Comparison of ENCODE assay signal across 1 cellular context in the genomic region with DNA sequence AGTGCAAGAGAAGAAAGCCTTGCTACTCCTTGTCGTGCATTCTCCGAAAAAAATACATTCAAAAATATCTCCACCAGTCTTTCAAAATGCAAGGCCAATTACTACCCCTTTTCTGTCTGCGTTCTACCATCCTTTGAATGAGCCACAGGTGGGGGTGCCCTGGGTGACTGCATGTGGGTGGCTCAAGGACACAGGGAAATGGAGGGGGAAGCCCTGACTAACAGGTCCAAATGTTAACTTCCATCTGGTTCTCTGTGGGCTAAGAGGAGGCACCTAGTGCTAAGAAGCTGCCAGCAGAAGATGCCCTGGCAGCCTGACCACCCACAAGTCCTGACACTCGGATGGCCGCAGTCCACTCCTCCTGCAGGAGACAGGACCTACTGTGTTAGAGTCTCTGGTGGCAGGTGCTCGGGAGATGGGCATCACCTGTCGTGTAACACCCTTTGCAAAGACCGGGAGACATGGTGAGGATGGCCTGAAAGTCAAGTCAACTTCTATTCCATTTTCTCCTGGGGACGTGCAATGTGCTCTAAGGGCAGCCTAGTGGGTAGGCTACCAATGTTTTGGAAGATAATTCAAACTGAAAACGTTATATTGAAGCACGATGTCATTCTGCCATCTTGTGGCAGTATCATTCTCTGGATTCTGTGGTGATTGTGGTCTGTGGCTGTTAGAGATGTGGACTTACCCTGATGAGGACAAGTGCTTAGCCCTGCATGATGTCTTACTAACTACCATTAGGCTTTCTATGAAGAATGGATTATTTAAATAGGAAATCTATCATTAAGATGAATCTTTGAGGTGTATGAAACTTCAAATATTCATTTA.
TF ChIP-seq lines count a peak whose summit lies in the region.

No MANE protein-coding gene starts in this region.

TF ChIP-seq in HepG2, 621 proteins besides CTCF, POLR2A, EP300 and RAD21:
- TF ChIP-seq, protein P1, sequence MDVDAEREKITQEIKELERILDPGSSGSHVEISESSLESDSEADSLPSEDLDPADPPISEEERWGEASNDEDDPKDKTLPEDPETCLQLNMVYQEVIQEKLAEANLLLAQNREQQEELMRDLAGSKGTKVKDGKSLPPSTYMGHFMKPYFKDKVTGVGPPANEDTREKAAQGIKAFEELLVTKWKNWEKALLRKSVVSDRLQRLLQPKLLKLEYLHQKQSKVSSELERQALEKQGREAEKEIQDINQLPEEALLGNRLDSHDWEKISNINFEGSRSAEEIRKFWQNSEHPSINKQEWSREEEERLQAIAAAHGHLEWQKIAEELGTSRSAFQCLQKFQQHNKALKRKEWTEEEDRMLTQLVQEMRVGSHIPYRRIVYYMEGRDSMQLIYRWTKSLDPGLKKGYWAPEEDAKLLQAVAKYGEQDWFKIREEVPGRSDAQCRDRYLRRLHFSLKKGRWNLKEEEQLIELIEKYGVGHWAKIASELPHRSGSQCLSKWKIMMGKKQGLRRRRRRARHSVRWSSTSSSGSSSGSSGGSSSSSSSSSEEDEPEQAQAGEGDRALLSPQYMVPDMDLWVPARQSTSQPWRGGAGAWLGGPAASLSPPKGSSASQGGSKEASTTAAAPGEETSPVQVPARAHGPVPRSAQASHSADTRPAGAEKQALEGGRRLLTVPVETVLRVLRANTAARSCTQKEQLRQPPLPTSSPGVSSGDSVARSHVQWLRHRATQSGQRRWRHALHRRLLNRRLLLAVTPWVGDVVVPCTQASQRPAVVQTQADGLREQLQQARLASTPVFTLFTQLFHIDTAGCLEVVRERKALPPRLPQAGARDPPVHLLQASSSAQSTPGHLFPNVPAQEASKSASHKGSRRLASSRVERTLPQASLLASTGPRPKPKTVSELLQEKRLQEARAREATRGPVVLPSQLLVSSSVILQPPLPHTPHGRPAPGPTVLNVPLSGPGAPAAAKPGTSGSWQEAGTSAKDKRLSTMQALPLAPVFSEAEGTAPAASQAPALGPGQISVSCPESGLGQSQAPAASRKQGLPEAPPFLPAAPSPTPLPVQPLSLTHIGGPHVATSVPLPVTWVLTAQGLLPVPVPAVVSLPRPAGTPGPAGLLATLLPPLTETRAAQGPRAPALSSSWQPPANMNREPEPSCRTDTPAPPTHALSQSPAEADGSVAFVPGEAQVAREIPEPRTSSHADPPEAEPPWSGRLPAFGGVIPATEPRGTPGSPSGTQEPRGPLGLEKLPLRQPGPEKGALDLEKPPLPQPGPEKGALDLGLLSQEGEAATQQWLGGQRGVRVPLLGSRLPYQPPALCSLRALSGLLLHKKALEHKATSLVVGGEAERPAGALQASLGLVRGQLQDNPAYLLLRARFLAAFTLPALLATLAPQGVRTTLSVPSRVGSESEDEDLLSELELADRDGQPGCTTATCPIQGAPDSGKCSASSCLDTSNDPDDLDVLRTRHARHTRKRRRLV (CRISPR knock-in tag; IDR thresholded peaks at IDR 0.05): no peak
- TF ChIP-seq HNRNPUL1 (IDR thresholded peaks at IDR 0.05; ENCODE audit: low read depth, low read length) (no peak), ZNF296 (CRISPR knock-in tag; conservative IDR thresholded peaks at IDR 0.05) (no peak), DNMT3B (CRISPR knock-in tag; conservative IDR thresholded peaks at IDR 0.05) (no peak), KDM6A (CRISPR knock-in tag; IDR thresholded peaks at IDR 0.05; ENCODE audit: low read depth) (no peak), GTF2F1 (IDR thresholded peaks at IDR 0.05; ENCODE audit: low read length) (no peak), GFI1 (CRISPR knock-in tag; IDR thresholded peaks at IDR 0.05; ENCODE audit: borderline replicate concordance) (no peak), SMC3 (IDR thresholded peaks at IDR 0.05; ENCODE audit: low read length) (peak; percentile 79), GATAD1 (CRISPR knock-in tag; IDR thresholded peaks at IDR 0.05) (no peak), ZNF317 (CRISPR knock-in tag; IDR thresholded peaks at IDR 0.05) (no peak), MIXL1 (CRISPR knock-in tag; IDR thresholded peaks at IDR 0.05) (no peak), STAG1 (CRISPR knock-in tag; IDR thresholded peaks at IDR 0.05) (peak; percentile 90), REPIN1 (CRISPR knock-in tag; IDR thresholded peaks at IDR 0.05; ENCODE audit: borderline replicate concordance, low read depth) (no peak), ZFY (CRISPR knock-in tag; IDR thresholded peaks at IDR 0.05) (no peak)
- TF ChIP-seq, protein P2, sequence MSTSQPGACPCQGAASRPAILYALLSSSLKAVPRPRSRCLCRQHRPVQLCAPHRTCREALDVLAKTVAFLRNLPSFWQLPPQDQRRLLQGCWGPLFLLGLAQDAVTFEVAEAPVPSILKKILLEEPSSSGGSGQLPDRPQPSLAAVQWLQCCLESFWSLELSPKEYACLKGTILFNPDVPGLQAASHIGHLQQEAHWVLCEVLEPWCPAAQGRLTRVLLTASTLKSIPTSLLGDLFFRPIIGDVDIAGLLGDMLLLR (CRISPR knock-in tag; IDR thresholded peaks at IDR 0.05): 0 out of 2 replicates have a peak, but pooled peaks have one; percentile 40
